ENCODE assay signal across 1 cellular context in genomic region chr3:51966486-51966885, GRCh38.
TF ChIP-seq lines count a peak whose summit lies in the region.

No MANE protein-coding gene starts in this region.

TF ChIP-seq in HCT116, 20 proteins besides CTCF, POLR2A, EP300 and RAD21 (continued from another document):
- no peak for TF ChIP-seq ZBTB33 (IDR thresholded peaks at IDR 0.05; ENCODE audit: extremely low read depth, insufficient replicate concordance, low read length)
- no peak for TF ChIP-seq SIN3A (IDR thresholded peaks at IDR 0.05; ENCODE audit: low read depth)
- TF ChIP-seq ZFX (IDR thresholded peaks at IDR 0.05), result no peak
- no peak for TF ChIP-seq CEBPB (IDR thresholded peaks at IDR 0.05; ENCODE audit: low read depth)
- no peak for TF ChIP-seq MAX (IDR thresholded peaks at IDR 0.05)
- TF ChIP-seq POLR2AphosphoS5 (IDR thresholded peaks at IDR 0.05; ENCODE audit: low read depth, low read length), result no peak
- TF ChIP-seq TCF7L2 (IDR thresholded peaks at IDR 0.05; ENCODE audit: borderline replicate concordance, extremely low read depth, insufficient read depth, insufficient read length), result no peak
- no peak for TF ChIP-seq ELF1 (IDR thresholded peaks at IDR 0.05; ENCODE audit: borderline replicate concordance, low read depth)
- no peak for TF ChIP-seq SP1 (IDR thresholded peaks at IDR 0.05; ENCODE audit: low read depth)
- TF ChIP-seq ZNF274 (IDR thresholded peaks at IDR 0.05; ENCODE audit: low read depth, low read length), result no peak
- no peak for TF ChIP-seq JUND (IDR thresholded peaks at IDR 0.05)
- TF ChIP-seq REST (IDR thresholded peaks at IDR 0.05; ENCODE audit: low read depth), result no peak
- no peak for TF ChIP-seq EZH2 (IDR thresholded peaks at IDR 0.05)
TF ChIP-seq in HCT116: peak in this region for 0.
